In genomic region chr10:77226434-77226833, GRCh38 we compare ENCODE assay signal across 18 cellular contexts.
DNase-seq lines count a peak whose midpoint lies in the region; ATAC-seq and TF ChIP-seq lines count a peak whose summit lies in the region.
"Had no signal": no experiment of that assay in that cellular context is flagged by ENCODE, and none has a peak within 500 bp of the region (broad histone marks: within the 10 kb centered on the region; RNA-seq: fewer than 3 reads in every experiment).

No MANE protein-coding gene starts in this region.

- ATAC-seq in activated naive CD4-positive, alpha-beta T cell treated with anti-CD3 and anti-CD28 coated beads, Interleukin-2, amount 50 U/mL, for 72 hours, result no peak
- ATAC-seq: HepG2 had no signal

- peak; percentile 55 for DNase-seq in NCI-H69 (lab: John Stamatoyannopoulos, UW)
- DNase-seq in uterus, result no peak
- no peak for DNase-seq in GM19238 (ENCODE audit: insufficient read length, low spot score)
- no peak for DNase-seq in activated naive CD4-positive, alpha-beta T cell treated with anti-CD3 and anti-CD28 coated beads, Interleukin-2, amount 50 U/mL, for 72 hours (ENCODE audit: low spot score in 2 of 2)
- DNase-seq in NCI-H2081 treated with DMSO at 0.1 percent for 48 hours (lab: John Stamatoyannopoulos, UW), result no peak
- DNase-seq: C1 segment of cervical spinal cord; CD8-positive, alpha-beta memory T cell; DMS53; KBM-7; NCI-H1105 treated with DMSO at 0.1 percent for 48 hours; NCI-H1694 treated with DMSO at 0.1 percent for 48 hours; NCI-H524 treated with DMSO at 0.1 percent for 48 hours; PC-9; SJCRH30 had no signal

- H3K27me3 ChIP-seq in rectal smooth muscle tissue (ENCODE audit: control insufficient read depth, insufficient read depth, low read length) (no peaks in the 10 kb centered on the region), uterus (no peaks in the 10 kb centered on the region)
- H3K27me3 ChIP-seq: SJCRH30 had no signal

- no peaks in the 10 kb centered on the region for H3K36me3 Mint-ChIP-seq in activated naive CD4-positive, alpha-beta T cell treated with anti-CD3 and anti-CD28 coated beads, Interleukin-2, amount 50 U/mL, for 72 hours
- H3K36me3 Mint-ChIP-seq: CD8-positive, alpha-beta memory T cell had no signal

- H3K9me3 ChIP-seq in mesodermal cell (ENCODE audit: control insufficient read depth, low read length) (no peaks in the 10 kb centered on the region), uterus (no peaks in the 10 kb centered on the region)
- H3K9me3 ChIP-seq: SJCRH30 had no signal

- H3K27ac Mint-ChIP-seq in activated naive CD4-positive, alpha-beta T cell treated with anti-CD3 and anti-CD28 coated beads, Interleukin-2, amount 50 U/mL, for 72 hours, result no peak overlapping the region
- H3K27ac Mint-ChIP-seq: CD8-positive, alpha-beta memory T cell had no signal

- no peak for TF ChIP-seq POLR2A in uterus (IDR thresholded peaks at IDR 0.05)

- no peak overlapping the region for H3K9ac ChIP-seq in rectal smooth muscle tissue (ENCODE audit: low read length)

- WGBS in mesodermal cell (ENCODE audit: insufficient coverage in 2 of 2), 2 experiments, result 63% methylated on average over 3 of the region's 5 CpGs; no CpG with 5 or more reads in 1 of the 2 experiments

- intact Hi-C loops in uterus (cut with DNase I; ENCODE audit: low total_unique reads), result no loop called here

- TF ChIP-seq CTCF in uterus (IDR thresholded peaks at IDR 0.05), result no peak

- H3K27ac ChIP-seq in mesodermal cell (ENCODE audit: low read depth, low read length, severe bottlenecking) (peak overlapping the region; percentile 41), rectal smooth muscle tissue (ENCODE audit: low read depth, low read length) (peak overlapping the region; percentile 57), uterus (peak overlapping the region; percentile 39 to 46)
- H3K27ac ChIP-seq: PC-9, SJCRH30 had no signal

- H3K4me1 ChIP-seq in mesodermal cell (ENCODE audit: control insufficient read depth, insufficient read depth, low read length, poor library complexity, severe bottlenecking), result peaks cover 21% of the 10 kb centered on the region
- peaks cover 22% of the 10 kb centered on the region for H3K4me1 ChIP-seq in rectal smooth muscle tissue (ENCODE audit: control insufficient read depth, insufficient read depth, low read length)
- H3K4me1 ChIP-seq in uterus, result no peaks in the 10 kb centered on the region
- H3K4me1 ChIP-seq: SJCRH30 had no signal

- H3K9me3 Mint-ChIP-seq in activated naive CD4-positive, alpha-beta T cell treated with anti-CD3 and anti-CD28 coated beads, Interleukin-2, amount 50 U/mL, for 72 hours, result no peaks in the 10 kb centered on the region
- H3K9me3 Mint-ChIP-seq: CD8-positive, alpha-beta memory T cell had no signal

- H3K4me3 ChIP-seq in mesodermal cell (ENCODE audit: extremely low read depth, insufficient read depth, low read length, poor library complexity, severe bottlenecking) (no peak overlapping the region), rectal smooth muscle tissue (ENCODE audit: low read length) (no peak overlapping the region), uterus (no peak overlapping the region)
- H3K4me3 ChIP-seq: GM12878, PC-9, SJCRH30 had no signal

- H3K36me3 ChIP-seq in mesodermal cell (ENCODE audit: control insufficient read depth, insufficient read depth, low read length) (no peaks in the 10 kb centered on the region), rectal smooth muscle tissue (ENCODE audit: control insufficient read depth, insufficient read depth, low read length) (no peaks in the 10 kb centered on the region), uterus (no peaks in the 10 kb centered on the region)
- H3K36me3 ChIP-seq: SJCRH30 had no signal
